ENCODE assay signal across 30 cellular contexts in genomic region chr2:126358122-126358521, GRCh38.
"Had no signal": no experiment of that assay in that cellular context is flagged by ENCODE, and none has a peak within 500 bp of the region (broad histone marks: within the 10 kb centered on the region; RNA-seq: fewer than 3 reads in every experiment).

No MANE protein-coding gene starts in this region.

- H3K36me3 ChIP-seq: adrenal gland, ascending aorta, brain microvascular endothelial cell, breast epithelium, cardiac muscle cell had no signal

- H3K9me3 ChIP-seq: adrenal gland, ascending aorta, body of pancreas, breast epithelium had no signal

- H3K4me1 ChIP-seq: adrenal gland, ascending aorta, body of pancreas, breast epithelium had no signal

- H3K4me3 ChIP-seq: adrenal gland, ascending aorta, body of pancreas, breast epithelium, cardiac muscle cell had no signal

- H3K27me3 ChIP-seq: adrenal gland, ascending aorta, body of pancreas, brain microvascular endothelial cell, breast epithelium, cardiac muscle cell had no signal

- DNase-seq: activated effector memory CD4-positive, alpha-beta T cell treated with anti-CD3 and anti-CD28 coated beads, Interleukin-2, amount 50 U/mL, for 16 hours; activated effector memory CD4-positive, alpha-beta T cell treated with Interleukin-2 at 50 U/mL for 16 hours; activated gamma-delta T cell; activated gamma-delta T cell treated with Interleukin-2 at 50 U/mL for 16 hours; activated naive CD4-positive, alpha-beta T cell; activated naive CD4-positive, alpha-beta T cell treated with anti-CD3 and anti-CD28 coated beads for 36 hours; activated naive CD4-positive, alpha-beta T cell treated with anti-CD3 and anti-CD28 coated beads, Interleukin-2, amount 10 ng/mL, durations not matched to agents 7 days and 5 days; activated naive CD4-positive, alpha-beta T cell treated with anti-CD3 and anti-CD28 coated beads, Interleukin-2, amount 50 U/mL, for 16 hours; activated naive CD4-positive, alpha-beta T cell treated with Interleukin-2 at 50 U/mL for 16 hours; activated naive CD8-positive, alpha-beta T cell treated with anti-CD3 and anti-CD28 coated beads for 36 hours; activated naive CD8-positive, alpha-beta T cell treated with anti-CD3 and anti-CD28 coated beads, Interleukin-2, amount 10 ng/mL, durations not matched to agents 7 days and 5 days; activated naive CD8-positive, alpha-beta T cell treated with anti-CD3 and anti-CD28 coated beads, Interleukin-2, amount 50 U/mL, for 24 hours; activated T-cell treated with anti-CD3 and anti-CD28 coated beads, Interleukin-2, amount 50 U/mL, for 1 hour; activated T-cell treated with anti-CD3 and anti-CD28 coated beads, Interleukin-2, amount 50 U/mL, for 24 hours; activated T-cell treated with anti-CD3 and anti-CD28 coated beads, Interleukin-2, amount 50 U/mL, for 4 hours; activated T-cell treated with anti-CD3 and anti-CD28 coated beads, Interleukin-2, amount 50 U/mL, for 48 hours; activated T-cell treated with anti-CD3 and anti-CD28 coated beads, Interleukin-2, amount 50 U/mL, for 72 hours; adrenal gland; amniotic stem cell; amygdala; anterior cingulate cortex; aorta; body of pancreas; brain microvascular endothelial cell; caudate nucleus; central memory CD4-positive, alpha-beta T cell; cerebellar nuclear complex had no signal

- H3K27ac ChIP-seq: adrenal gland, ascending aorta, body of pancreas, brain microvascular endothelial cell, breast epithelium, cardiac muscle cell had no signal
